26 cellular contexts compared by ENCODE assay signal in genomic region chr2:184039493-184039892, GRCh38.
"Had no signal": no experiment of that assay in that cellular context is flagged by ENCODE, and none has a peak within 500 bp of the region (broad histone marks: within the 10 kb centered on the region; RNA-seq: fewer than 3 reads in every experiment).

No MANE protein-coding gene starts in this region.

- H3K27me3 ChIP-seq: neutrophil, right lobe of liver, sigmoid colon, stomach, thyroid gland, tibial nerve, upper lobe of left lung, vagina had no signal

- H3K27ac ChIP-seq: neutrophil, parathyroid adenoma, psoas muscle, right lobe of liver, sigmoid colon, stomach, thoracic aorta, thyroid gland, tibial nerve, upper lobe of left lung, vagina had no signal

- H3K4me1 ChIP-seq: parathyroid adenoma, psoas muscle, right lobe of liver, stomach, thyroid gland, tibial nerve, upper lobe of left lung, vagina had no signal

- H3K36me3 ChIP-seq: neutrophil, right lobe of liver, sigmoid colon, stomach, thoracic aorta, thyroid gland, tibial nerve, upper lobe of left lung, vagina had no signal

- FAIRE-seq: small intestine, urothelium cell line had no signal

- H3K4me3 ChIP-seq: psoas muscle, right lobe of liver, sigmoid colon, stomach, thoracic aorta, thyroid gland, tibial nerve, upper lobe of left lung, vagina had no signal

- H2AFZ ChIP-seq: parathyroid adenoma had no signal

- H3K79me2 ChIP-seq: parathyroid adenoma had no signal

- ATAC-seq: natural killer cell treated with Interleukin-12 subunit alpha and Interleukin-12 subunit beta and Interleukin-15 and Interleukin-18, amount 100 ng/mL, for 72 hours; psoas muscle; right cardiac atrium; right lobe of liver; stimulated activated effector memory CD8-positive, alpha-beta T cell treated with anti-CD3 and anti-CD28 coated beads, Interleukin-12 subunit alpha, Interleukin-12 subunit beta, amount 100 ng/mL, for 72 hours; stimulated activated naive B cell treated with anti-CD40 and anti-IgM and Interleukin-4, amounts not matched to agents 10 μg/mL and 1 μg/mL and 100 μg/mL, for 72 hours had no signal

- H3K9me3 ChIP-seq: neutrophil, psoas muscle, right lobe of liver, sigmoid colon, stomach, thoracic aorta, thyroid gland, tibial nerve, upper lobe of left lung, vagina had no signal

- DNase-seq: nephron progenitor cell; nucleus accumbens; posterior cingulate gyrus; psoas muscle; right cardiac atrium; right lobe of liver; sigmoid colon; stimulated activated CD4-positive, alpha-beta T cell treated with anti-CD3 and anti-CD28 coated beads, Interleukin-15, amount 100 ng/mL, for 24 hours; stimulated activated CD4-positive, alpha-beta T cell treated with anti-CD3 and anti-CD28 coated beads, Interleukin-2, amount 100 ng/mL, for 24 hours; stimulated activated CD4-positive, alpha-beta T cell treated with anti-CD3 and anti-CD28 coated beads, Interleukin-2, amount 100 ng/mL, for 48 hours; stimulated activated CD4-positive, alpha-beta T cell treated with anti-CD3 and anti-CD28 coated beads, Interleukin-4, amount 100 ng/mL, for 24 hours; stimulated activated naive B cell treated with anti-CD40 and anti-IgM and Interleukin-4, amounts not matched to agents 10 μg/mL and 1 μg/mL and 100 μg/mL, for 72 hours; stimulated activated naive CD4-positive, alpha-beta T cell treated with Interleukin-2 at 50 U/mL for 16 hours; stomach; thyroid gland; trophoblast cell; upper lobe of left lung had no signal

- H3K9ac ChIP-seq: parathyroid adenoma had no signal
